In genomic region chrX:46770006-46770816, GRCh38 we compare ENCODE assay signal across 17 cellular contexts. TPM values are rescaled to one million over a fixed set of nuclear protein-coding genes. Genes with fewer than 3 reads are reported as not detected.
DNase-seq lines count a peak whose midpoint lies in the region; ATAC-seq, FAIRE-seq and TF ChIP-seq lines count a peak whose summit lies in the region.
"Had no signal": no experiment of that assay in that cellular context is flagged by ENCODE, and none has a peak within 500 bp of the region (broad histone marks: within the 10 kb centered on the region; RNA-seq: fewer than 3 reads in every experiment).

No MANE protein-coding gene starts in this region.

- no peaks in the 10 kb centered on the region for H3K9me2 ChIP-seq in PC-9 (ENCODE audit: insufficient read depth)

- CTCF ChIA-PET in PC-9 (lab: Charles Lee), result interaction anchor here (0.5 kb wide), 1 partner anchor 215 kb away, joined by 7 read pairs; no protein-coding TSS in a partner anchor

- H2BK15ac ChIP-seq in mesendoderm (replicated peaks; ENCODE audit: low read depth), result no peak overlapping the region

- H3K18ac ChIP-seq in mesendoderm (ENCODE audit: low read length), result no peak overlapping the region

- no peaks in the 10 kb centered on the region for H3K9me3 ChIP-seq in BLaER1
- no peaks in the 10 kb centered on the region for H3K9me3 ChIP-seq in PC-9 (ENCODE audit: insufficient read depth, low read depth)
- no peaks in the 10 kb centered on the region for H3K9me3 ChIP-seq in lower lobe of right lung
- H3K9me3 ChIP-seq: prostate gland had no signal

- peak overlapping the region; percentile 16 for H3K4ac ChIP-seq in mesendoderm (ENCODE audit: low read depth, low read length)

- ATAC-seq in HG02973 (IDR thresholded peaks at IDR 0.05; ENCODE audit: unreplicated experiment) (no peak), lower lobe of right lung (no peak)

- no peak overlapping the region for H3K23ac ChIP-seq in mesendoderm (ENCODE audit: low read length)

- FAIRE-seq in H54 (lab: Jason Lieb, UNC), result no peak

- peak overlapping the region; percentile 20; the same call in 1 of the 2 replicates for H3K4me2 ChIP-seq in BLaER1
- peak overlapping the region; percentile 47 for H3K4me2 ChIP-seq in PC-9
- no peak overlapping the region for H3K4me2 ChIP-seq in mesendoderm (ENCODE audit: low read length)

- peaks cover 5% of the 10 kb centered on the region; the same call in 1 of the 2 replicates for H3K4me1 ChIP-seq in BLaER1
- peaks cover 15% of the 10 kb centered on the region for H3K4me1 ChIP-seq in PC-9 (replicated peaks; ENCODE audit: insufficient read depth)
- H3K4me1 ChIP-seq in mesendoderm (ENCODE audit: control insufficient read depth, low read depth, low read length), result no peaks in the 10 kb centered on the region
- H3K4me1 ChIP-seq in lower lobe of right lung, result no peaks in the 10 kb centered on the region
- H3K4me1 ChIP-seq: prostate gland had no signal

- no peaks in the 10 kb centered on the region for H3K36me3 Mint-ChIP-seq in chondrocyte (ENCODE audit: low read depth)
- H3K36me3 Mint-ChIP-seq: CD14-positive monocyte had no signal

- no peaks in the 10 kb centered on the region for H3K27me3 Mint-ChIP-seq in chondrocyte (ENCODE audit: low read depth)

- no peak overlapping the region for H3K4me3 Mint-ChIP-seq in chondrocyte (ENCODE audit: unreplicated experiment)
- H3K4me3 Mint-ChIP-seq: CD14-positive monocyte had no signal

- no peak overlapping the region for H3K56ac ChIP-seq in mesendoderm (ENCODE audit: low read length)

- H2BK5ac ChIP-seq in mesendoderm (ENCODE audit: low read length), result no peak overlapping the region

- intact Hi-C loops in PC-9 (cut with micrococcal nuclease; ENCODE audit: unreplicated experiment) (no loop called here), lower lobe of right lung (cut with DNase I) (no loop called here)

- H4K20me1 ChIP-seq in BLaER1 (no peaks in the 10 kb centered on the region), PC-9 (ENCODE audit: insufficient read depth) (no peaks in the 10 kb centered on the region)

- no peaks in the 10 kb centered on the region for H3K36me3 ChIP-seq in BLaER1
- H3K36me3 ChIP-seq in PC-9 (ENCODE audit: low read depth), result no peaks in the 10 kb centered on the region
- no peaks in the 10 kb centered on the region for H3K36me3 ChIP-seq in mesendoderm (ENCODE audit: control insufficient read depth, insufficient read depth, low read length)
- H3K36me3 ChIP-seq in lower lobe of right lung, result no peaks in the 10 kb centered on the region
- H3K36me3 ChIP-seq: prostate gland had no signal

- H2AFZ ChIP-seq in PC-9, result no peak overlapping the region

- H3K9ac ChIP-seq in BLaER1, result no peak overlapping the region
- H3K9ac ChIP-seq in mesendoderm (ENCODE audit: low read length), result no peak overlapping the region

- H3K79me1 ChIP-seq in mesendoderm (ENCODE audit: low read length), result no peaks in the 10 kb centered on the region

- peaks cover 9% of the 10 kb centered on the region for H3K9me3 Mint-ChIP-seq in chondrocyte (ENCODE audit: low read depth)

- no peaks in the 10 kb centered on the region for H3K27me3 ChIP-seq in BLaER1
- no peaks in the 10 kb centered on the region for H3K27me3 ChIP-seq in PC-9 (ENCODE audit: insufficient read depth, low read depth)
- H3K27me3 ChIP-seq in mesendoderm (ENCODE audit: insufficient read depth, low read length, poor library complexity), result no peaks in the 10 kb centered on the region
- no peaks in the 10 kb centered on the region for H3K27me3 ChIP-seq in lower lobe of right lung (ENCODE audit: low read depth)

- H3K27ac Mint-ChIP-seq in chondrocyte (ENCODE audit: unreplicated experiment), result peak overlapping the region; percentile 62
- H3K27ac Mint-ChIP-seq: CD14-positive monocyte had no signal

- POLR2A ChIA-PET in PC-9 (lab: Charles Lee; ENCODE audit: unreplicated experiment), result interaction anchor here (0.6 to 1.0 kb wide), 2 partner anchors 22 to 759 kb away, joined by 4 to 5 read pairs; no protein-coding TSS in a partner anchor

- no peak for TF ChIP-seq CTCF in PC-9 (conservative IDR thresholded peaks at IDR 0.05)
- TF ChIP-seq CTCF in chondrocyte (IDR thresholded peaks at IDR 0.05), result no peak
- TF ChIP-seq CTCF in GM13977 (IDR thresholded peaks at IDR 0.05; ENCODE audit: extremely low read depth, insufficient read depth, missing control alignments), result no peak
- TF ChIP-seq CTCF in lower lobe of right lung (IDR thresholded peaks at IDR 0.05), result no peak

- TF ChIP-seq POLR2A in H54 (IDR thresholded peaks at IDR 0.05; ENCODE audit: low read depth, low read length), result no peak

- H4K8ac ChIP-seq in mesendoderm (ENCODE audit: low read depth, low read length), result no peak overlapping the region

- H3K4me3 ChIP-seq in BLaER1 (no peak overlapping the region), PC-9 (no peak overlapping the region), mesendoderm (ENCODE audit: low read length) (no peak overlapping the region), lower lobe of right lung (no peak overlapping the region)
- H3K4me3 ChIP-seq: dorsolateral prefrontal cortex, prostate gland had no signal

- in situ Hi-C loops in GM13977 (cut with MboI; ENCODE audit: low pct_unique_long_range_greater_than_20kb, low sequenced_read_pairs, unreplicated experiment), result no loop called here

- no peak overlapping the region for H4K5ac ChIP-seq in mesendoderm (ENCODE audit: low read length)

- no peak overlapping the region for H3K27ac ChIP-seq in BLaER1
- H3K27ac ChIP-seq in PC-9, result peak overlapping the region; percentile 80
- H3K27ac ChIP-seq in mesendoderm (ENCODE audit: low read depth, low read length), result no peak overlapping the region
- H3K27ac ChIP-seq in lower lobe of right lung, result no peak overlapping the region
- H3K27ac ChIP-seq: prostate gland, RWPE1 had no signal

- no peak overlapping the region for H2BK120ac ChIP-seq in mesendoderm (ENCODE audit: low read depth, low read length)

- no peaks in the 10 kb centered on the region for H3F3A ChIP-seq in PC-9 (ENCODE audit: insufficient read depth, low read depth)

- no peak overlapping the region for H2AK5ac ChIP-seq in mesendoderm (ENCODE audit: low read length)

- H3K4me1 Mint-ChIP-seq in chondrocyte (ENCODE audit: low read depth), result peaks cover 7% of the 10 kb centered on the region

- no TSS peak for BruUV-seq in PC-9 (replicated peaks; lab: Mats Ljungman, UMichigan)

- H3K79me2 ChIP-seq in PC-9 (ENCODE audit: low read depth), result no peaks in the 10 kb centered on the region
- no peaks in the 10 kb centered on the region for H3K79me2 ChIP-seq in mesendoderm (ENCODE audit: control insufficient read depth, insufficient read depth, low read length)

- no CpG with 5 or more reads among the region's 4 CpGs for WGBS in mesendoderm (ENCODE audit: extremely low coverage, insufficient coverage, low lambda C conversion rate)

- no peak for DNase-seq in PC-9
- DNase-seq in chondrocyte (ENCODE audit: low spot score), result no peak
- DNase-seq in mesendoderm, result no peak
- DNase-seq in GM13977 (ENCODE audit: low spot score), result no peak
- no peak for DNase-seq in H54 (ENCODE audit: insufficient read length, low spot score)
- DNase-seq in lower lobe of right lung, result no peak
- DNase-seq: activated CD4-positive, alpha-beta T cell treated with anti-CD3 and anti-CD28 coated beads, Interleukin-2, amount 50 U/mL, for 1 hour; anterior cingulate cortex; dorsolateral prefrontal cortex; KG1; NCI-H146; NCI-H524 treated with DMSO at 0.1 percent for 48 hours had no signal

RNA-seq across cellular contexts. Expression of gene SLC9A7, which starts 11.3 kb away (rescaled TPM):
- 20.2 and 20.9 TPM in 2 replicates for total RNA-seq in PC-9 (2021)
- 4.2 to 6.1 TPM (median 5.4 TPM) in 3 replicates for total RNA-seq in chondrocyte
- 3.7 TPM for polyA plus RNA-seq in mesendoderm (2013, experiment 1 of 2)
- polyA plus RNA-seq in mesendoderm (2013, experiment 2 of 2), result 4.5 TPM
- 7.9 TPM for total RNA-seq in lower lobe of right lung
